8 cellular contexts compared by ENCODE assay signal in the genomic region with DNA sequence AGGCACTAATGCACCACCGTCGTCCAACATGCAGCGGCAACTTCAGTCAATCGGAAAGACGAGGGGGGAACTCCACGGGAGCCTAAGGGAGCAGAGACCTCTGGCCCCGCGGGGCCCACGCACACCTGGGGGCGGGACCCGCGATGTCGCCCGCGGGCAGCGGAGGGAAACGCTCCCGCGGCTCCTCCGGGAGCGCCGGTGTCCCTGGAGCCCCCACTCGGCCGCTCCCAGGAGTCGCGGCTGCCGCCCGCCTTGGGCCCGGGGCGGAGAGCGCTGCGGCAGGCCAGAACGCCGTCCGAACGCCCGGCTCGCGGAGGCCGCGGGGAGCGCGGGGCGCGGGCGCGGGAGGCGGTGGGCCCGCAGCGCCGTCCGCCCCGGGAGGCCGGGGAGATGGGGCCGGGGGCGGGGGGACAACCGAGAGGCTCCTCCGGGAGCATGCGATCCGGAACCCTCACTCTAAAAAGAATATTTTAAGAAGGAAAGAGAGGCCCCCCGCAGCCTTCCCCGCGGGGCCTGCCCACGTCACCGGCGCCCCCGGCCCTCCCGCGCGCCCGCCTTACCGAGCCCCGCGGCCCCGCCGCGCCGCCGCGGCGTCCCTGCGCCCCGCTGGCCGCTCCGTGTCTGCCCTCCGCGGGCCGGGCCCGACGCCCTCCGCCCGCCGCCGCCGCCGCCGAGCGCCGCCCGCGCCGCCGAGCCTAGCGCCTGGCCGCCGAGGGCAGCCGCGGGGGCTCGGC.
DNase-seq lines count a peak whose midpoint lies in the region; ATAC-seq and TF ChIP-seq lines count a peak whose summit lies in the region.

No MANE protein-coding gene starts in this region.

- peaks cover 20% of the 10 kb centered on the region for H3K4me1 ChIP-seq in osteoblast (ENCODE audit: insufficient read depth, low read length)

- peak overlapping the region; percentile 50 for H3K27ac ChIP-seq in osteoblast (ENCODE audit: low read depth, low read length)

- peaks cover 41% of the 10 kb centered on the region for H4K20me1 ChIP-seq in osteoblast (ENCODE audit: insufficient read depth, low read length)

- TF ChIP-seq CTCF in osteoblast (IDR thresholded peaks at IDR 0.05; ENCODE audit: extremely low read depth, low read depth, low read length) = no peak

- H3K36me3 ChIP-seq in osteoblast (ENCODE audit: insufficient read depth, low read length) = no peaks in the 10 kb centered on the region

- no peaks in the 10 kb centered on the region for H3K27me3 ChIP-seq in osteoblast (ENCODE audit: insufficient read depth, low read length)

- ATAC-seq in HG03460 (IDR thresholded peaks at IDR 0.05; ENCODE audit: unreplicated experiment) = peak; percentile 7

- peak; percentile 8 for DNase-seq in NCI-H1436 (lab: John Stamatoyannopoulos, UW)
- no peak for DNase-seq in NCI-H1436 treated with DMSO at 0.1 percent for 48 hours (lab: John Stamatoyannopoulos, UW)
- DNase-seq in activated CD8-positive, alpha-beta memory T cell treated with anti-CD3 and anti-CD28 coated beads, Interleukin-2, amount 50 U/mL, for 4 hours = peak; percentile 19
- DNase-seq in germinal center (ENCODE audit: low spot score) = peak; percentile 5
- DNase-seq in osteoblast (ENCODE audit: insufficient read length, low spot score, missing footprints) = peak; percentile 84
- DNase-seq in SIG-M5 (lab: John Stamatoyannopoulos, UW) = no peak
- no peak for DNase-seq in NCI-H1048 (lab: John Stamatoyannopoulos, UW)

- peaks cover 43% of the 10 kb centered on the region for H3K79me2 ChIP-seq in osteoblast (ENCODE audit: insufficient read depth, low read length)

- peak overlapping the region; percentile 86 for H3K4me2 ChIP-seq in osteoblast (ENCODE audit: insufficient read depth, low read length)

- H3K4me3 ChIP-seq in osteoblast (ENCODE audit: insufficient read depth, low read length) = peak overlapping the region; percentile 77

- no peaks in the 10 kb centered on the region for H3K9me3 ChIP-seq in osteoblast (ENCODE audit: low read depth, low read length)

- H2AFZ ChIP-seq in osteoblast (ENCODE audit: low read length) = peak overlapping the region; percentile 71

Comparison
In these comparisons a context has a peak if more than half of its experiments do, and no peak if none do; other contexts are left out.
1. DNase-seq: peak in NCI-H1436 (single experiment), activated CD8-positive, alpha-beta memory T cell treated with anti-CD3 and anti-CD28 coated beads, Interleukin-2, amount 50 U/mL, for 4 hours (single experiment), germinal center (single experiment) and osteoblast (single experiment); none in NCI-H1436 treated with DMSO at 0.1 percent for 48 hours (single experiment), SIG-M5 (single experiment) and NCI-H1048 (single experiment).